Comparison of ENCODE assay signal across 8 cellular contexts in genomic region chr6:148464319-148465010, GRCh38.
DNase-seq lines count a peak whose midpoint lies in the region; ATAC-seq and TF ChIP-seq lines count a peak whose summit lies in the region.

No MANE protein-coding gene starts in this region.

- H3K9me3 ChIP-seq in lower lobe of right lung: no peaks in the 10 kb centered on the region

- TF ChIP-seq CTCF in lower lobe of right lung (IDR thresholded peaks at IDR 0.05): peak; percentile 95

- H3K4me3 ChIP-seq in lower lobe of right lung: no peak overlapping the region

- intact Hi-C loops in lower lobe of right lung (cut with DNase I): loop anchor here (5.0 kb wide), 1 partner anchor 287 kb away; no protein-coding TSS in a partner anchor

- no peaks in the 10 kb centered on the region for H3K27me3 ChIP-seq in lower lobe of right lung (ENCODE audit: low read depth)

- H3K36me3 ChIP-seq in lower lobe of right lung: no peaks in the 10 kb centered on the region

- ATAC-seq in GM18508 (IDR thresholded peaks at IDR 0.05; ENCODE audit: insufficient read depth, unreplicated experiment) (peak; percentile 75), HG03060 (IDR thresholded peaks at IDR 0.05; ENCODE audit: low read depth, unreplicated experiment) (peak; percentile 49), lower lobe of right lung (peak; percentile 75 to 83)

- peak; percentile 75 for DNase-seq in AG08395 (ENCODE audit: low spot score)
- peak; percentile 79 for DNase-seq in NCI-H2171 treated with DMSO at 0.1 percent for 48 hours (lab: John Stamatoyannopoulos, UW)
- DNase-seq in activated CD4-positive, CD25-positive, alpha-beta regulatory T cell treated with anti-CD3 and anti-CD28 coated beads, Interleukin-2, amount 50 U/mL, for 16 hours (ENCODE audit: low read depth, low spot score): peak; percentile 10
- DNase-seq in dermis blood vessel endothelial cell: peak; percentile 88
- no peak for DNase-seq in lower lobe of right lung
- DNase-seq in stimulated activated CD8-positive, alpha-beta memory T cell treated with anti-CD3 and anti-CD28 coated beads, Interleukin-15, amount 100 ng/mL, for 4 hours (ENCODE audit: low read depth in 2 of 2): peak; percentile 1 to 13

- peaks cover 53% of the 10 kb centered on the region for H3K4me1 ChIP-seq in lower lobe of right lung

- H3K27ac ChIP-seq in lower lobe of right lung: no peak overlapping the region
